8 cellular contexts compared by ENCODE assay signal in the genomic region with DNA sequence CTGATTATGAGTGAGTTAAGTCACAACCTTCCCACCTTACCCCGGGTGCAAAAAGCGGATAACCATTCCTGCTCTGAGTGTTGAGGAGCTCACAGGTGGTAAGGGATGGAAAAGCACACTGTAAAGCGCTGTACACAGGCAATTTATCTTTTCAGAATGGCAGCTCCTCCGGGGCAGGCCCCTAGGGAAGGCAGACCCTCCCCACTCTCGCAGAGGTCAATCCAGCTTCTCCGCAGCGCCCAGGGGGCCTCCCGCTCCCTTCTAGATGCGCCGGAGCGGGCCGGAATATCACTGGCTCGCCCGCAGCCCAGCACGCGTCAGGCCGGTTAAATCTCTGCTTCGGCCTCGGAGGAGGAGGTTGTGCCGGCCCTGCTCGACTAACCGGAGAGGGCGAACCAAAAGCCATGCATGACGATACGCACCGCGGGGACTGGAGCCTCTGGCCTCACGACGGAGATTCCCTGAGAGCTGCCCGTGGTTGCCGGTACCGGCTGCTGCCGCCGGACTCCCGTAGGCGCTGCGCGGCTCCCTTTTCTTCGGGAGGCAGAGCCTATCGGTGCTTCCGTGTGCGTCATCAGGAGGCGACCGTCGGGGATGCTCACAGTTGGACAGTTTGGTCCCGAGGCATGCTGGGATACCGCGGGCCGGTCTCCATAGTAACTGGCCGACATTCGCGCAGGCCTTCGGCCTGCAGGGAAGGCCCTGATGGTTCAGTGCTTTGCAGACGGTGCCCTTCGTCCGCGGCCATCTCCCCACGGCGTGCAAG. TPM values are rescaled to one million over a fixed set of nuclear protein-coding genes. Genes with fewer than 3 reads are reported as not detected.
A peak's percentile ranks its signal among the peaks of the same experiment; 100 is the strongest.
DNase-seq lines count a peak whose midpoint lies in the region; ATAC-seq and TF ChIP-seq lines count a peak whose summit lies in the region.

A gene with protein sequence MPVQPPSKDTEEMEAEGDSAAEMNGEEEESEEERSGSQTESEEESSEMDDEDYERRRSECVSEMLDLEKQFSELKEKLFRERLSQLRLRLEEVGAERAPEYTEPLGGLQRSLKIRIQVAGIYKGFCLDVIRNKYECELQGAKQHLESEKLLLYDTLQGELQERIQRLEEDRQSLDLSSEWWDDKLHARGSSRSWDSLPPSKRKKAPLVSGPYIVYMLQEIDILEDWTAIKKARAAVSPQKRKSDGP (minus strand): TSS at position 555 of the 766 bp plus-strand sequence. CDS start 2,870 bp downstream, outside the sequence.

- H3K4me1 ChIP-seq in osteoblast (ENCODE audit: insufficient read depth, low read length) (peaks cover 30% of the 10 kb centered on the region), testis (peaks cover 32% of the 10 kb centered on the region)

- peak; percentile 66 for ATAC-seq in HG02610 (IDR thresholded peaks at IDR 0.05; ENCODE audit: unreplicated experiment)

- no peak for TF ChIP-seq POLR2A in testis (IDR thresholded peaks at IDR 0.05)

- intact Hi-C loops in testis (cut with DNase I; ENCODE audit: low total_unique reads), result no loop called here

- no peaks in the 10 kb centered on the region for H3K27me3 ChIP-seq in osteoblast (ENCODE audit: insufficient read depth, low read length)
- H3K27me3 ChIP-seq in testis, result no peaks in the 10 kb centered on the region

- H3K4me3 Mint-ChIP-seq in activated naive CD8-positive, alpha-beta T cell, result peak within 1 kb of the TSS; percentile 91
- H3K4me3 Mint-ChIP-seq in glutamatergic neuron (ENCODE audit: unreplicated experiment), result peak within 1 kb of the TSS; percentile 97

- peaks cover 40% of the 10 kb centered on the region for H3K79me2 ChIP-seq in osteoblast (ENCODE audit: insufficient read depth, low read length)

- no peaks in the 10 kb centered on the region for H3K9me3 Mint-ChIP-seq in activated naive CD8-positive, alpha-beta T cell (ENCODE audit: low read depth)
- H3K9me3 Mint-ChIP-seq in glutamatergic neuron (ENCODE audit: unreplicated experiment), result peaks cover 21% of the 10 kb centered on the region

- peaks cover 5% of the 10 kb centered on the region for H3K36me3 Mint-ChIP-seq in activated naive CD8-positive, alpha-beta T cell
- H3K36me3 Mint-ChIP-seq in glutamatergic neuron (ENCODE audit: unreplicated experiment), result peaks cover 4% of the 10 kb centered on the region

- H3K9me3 ChIP-seq in osteoblast (ENCODE audit: low read depth, low read length), result no peaks in the 10 kb centered on the region
- H3K9me3 ChIP-seq in testis, result no peaks in the 10 kb centered on the region

- H2AFZ ChIP-seq in osteoblast (ENCODE audit: low read length), result peak within 1 kb of the TSS; percentile 89

- H3K4me3 ChIP-seq in GM08714 (ENCODE audit: low read length) (peak within 1 kb of the TSS; percentile 98), osteoblast (ENCODE audit: insufficient read depth, low read length) (peak within 1 kb of the TSS; percentile 95), testis (peak within 1 kb of the TSS; percentile 84 to 85)

- TF ChIP-seq CTCF in glutamatergic neuron (IDR thresholded peaks at IDR 0.05; ENCODE audit: partially characterized antibody, unreplicated experiment) (no peak), osteoblast (IDR thresholded peaks at IDR 0.05; ENCODE audit: extremely low read depth, low read depth, low read length) (no peak), testis (IDR thresholded peaks at IDR 0.05) (peak in 1 of 3 experiments; percentile 69)

- peak within 1 kb of the TSS; percentile 84 for H3K27ac ChIP-seq in osteoblast (ENCODE audit: low read depth, low read length)
- peak within 1 kb of the TSS; percentile 31 to 65 for H3K27ac ChIP-seq in testis

- H3K27ac Mint-ChIP-seq in activated naive CD8-positive, alpha-beta T cell, result peak within 1 kb of the TSS; percentile 91
- peak within 1 kb of the TSS; percentile 91 for H3K27ac Mint-ChIP-seq in glutamatergic neuron (ENCODE audit: unreplicated experiment)

- H3K27me3 Mint-ChIP-seq in activated naive CD8-positive, alpha-beta T cell, result no peaks in the 10 kb centered on the region
- peaks cover 7% of the 10 kb centered on the region for H3K27me3 Mint-ChIP-seq in glutamatergic neuron (ENCODE audit: unreplicated experiment)

- peak within 1 kb of the TSS; percentile 90 for H3K4me2 ChIP-seq in osteoblast (ENCODE audit: insufficient read depth, low read length)

- DNase-seq in NCI-H1105 treated with DMSO at 0.1 percent for 48 hours (lab: John Stamatoyannopoulos, UW) (peak; percentile 95), SKM-1 treated with dmso at 0.1 percent for 144 hours (lab: John Stamatoyannopoulos, UW; ENCODE audit: unreplicated experiment) (peak; percentile 78), glutamatergic neuron (peak; percentile 96), osteoblast (ENCODE audit: insufficient read length, low spot score, missing footprints) (peak; percentile 99), testis (peak; percentile 100)

- H3K36me3 ChIP-seq in osteoblast (ENCODE audit: insufficient read depth, low read length) (peaks cover 29% of the 10 kb centered on the region), testis (ENCODE audit: low read depth, missing control alignments) (no peaks in the 10 kb centered on the region)

- WGBS in testis, 2 donors, result 0 to 1% methylated on average over 7 to 53 of the region's 59 CpGs

- H4K20me1 ChIP-seq in osteoblast (ENCODE audit: insufficient read depth, low read length), result peaks cover 7% of the 10 kb centered on the region

- H3K4me1 Mint-ChIP-seq in activated naive CD8-positive, alpha-beta T cell (ENCODE audit: low read depth), result peaks cover 43% of the 10 kb centered on the region
- H3K4me1 Mint-ChIP-seq in glutamatergic neuron (ENCODE audit: low read depth, unreplicated experiment), result peaks cover 21% of the 10 kb centered on the region

RNA-seq across cellular contexts. Expression of the gene that starts here (rescaled TPM):
- total RNA-seq in glutamatergic neuron (ENCODE audit: unreplicated experiment), result 44.0 TPM
- 43.0 and 43.1 TPM in 2 replicates for total RNA-seq in osteoblast
- 10 to 100 TPM; 55.5 to 59.4 TPM for total RNA-seq in testis
- polyA plus RNA-seq in testis (ENCODE audit: insufficient read depth, low read depth, low replicate concordance), result 67.5 TPM

Comparison
In these comparisons a context has a peak if more than half of its experiments do, and no peak if none do; other contexts are left out.
1. Peak in every context shown above with its lines: DNase-seq, ATAC-seq, H3K4me3 ChIP-seq and H3K27ac ChIP-seq.